In the genomic region with DNA sequence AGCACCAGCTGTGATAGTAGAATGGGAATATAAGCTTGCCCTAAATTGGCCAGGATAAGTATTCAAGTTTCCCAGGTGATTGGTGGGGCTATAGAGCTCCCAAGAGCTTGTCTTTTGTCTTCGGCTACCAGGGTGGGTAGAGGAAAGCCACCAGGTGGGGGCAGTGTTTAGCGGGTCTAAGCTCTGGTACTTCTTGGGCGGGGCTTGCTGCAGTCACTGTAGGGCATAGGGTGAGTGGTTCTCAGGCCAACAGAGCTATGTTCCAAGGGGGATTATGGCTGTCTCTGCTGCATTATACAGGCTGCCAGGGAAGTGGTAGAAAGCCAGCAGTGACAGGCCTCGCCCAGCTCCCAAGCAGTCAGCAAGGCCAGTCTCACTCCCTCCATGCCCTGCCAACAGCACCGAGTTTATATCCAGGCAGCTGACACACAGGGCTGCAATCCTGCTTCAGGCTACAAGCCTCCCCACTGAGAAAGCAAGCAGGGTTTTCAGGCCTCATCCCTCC, we compare ENCODE assay signal across 8 cellular contexts.
DNase-seq lines count a peak whose midpoint lies in the region; ATAC-seq, FAIRE-seq and TF ChIP-seq lines count a peak whose summit lies in the region.

No MANE protein-coding gene starts in this region.

- no peak overlapping the region for H2BK5ac ChIP-seq in H1 (ENCODE audit: low read depth, low read length)

- no peaks in the 10 kb centered on the region for H3K27me3 ChIP-seq in H1 (replicated peaks in 1 of 4; ENCODE audit: control insufficient read depth in 3 of 4, extremely low read depth in 1 of 4, insufficient read depth in 3 of 4, low read length in 3 of 4)

- peak; percentile 70 to 90 for ATAC-seq in stimulated activated naive B cell treated with anti-CD40 and anti-IgM and Interleukin-4, amounts not matched to agents 10 μg/mL and 1 μg/mL and 100 μg/mL, for 72 hours (replicated peaks)

- H3K27ac Mint-ChIP-seq in HFFc6: no peak overlapping the region
- H3K27ac Mint-ChIP-seq in stimulated activated naive B cell treated with anti-CD40 and anti-IgM and Interleukin-4, amounts not matched to agents 10 μg/mL and 1 μg/mL and 100 μg/mL, for 72 hours: no peak overlapping the region

- no peak overlapping the region for H3K14ac ChIP-seq in H1 (ENCODE audit: insufficient read length)

- CTCF ChIA-PET in H1 (lab: Charles Lee; ENCODE audit: partially characterized antibody): interaction anchor here (0.6 to 3.7 kb wide), 56 partner anchors 9 to 1214 kb away, joined by 3 to 44 read pairs (median 5); partner anchors contain the start of gene ZNF783

- no peak overlapping the region for H2BK12ac ChIP-seq in H1 (ENCODE audit: low read depth, low read length)

- H4K8ac ChIP-seq in H1 (ENCODE audit: extremely low read depth, insufficient read depth, low read length): no peak overlapping the region

- H3K18ac ChIP-seq in H1 (ENCODE audit: extremely low read depth, low read length): no peak overlapping the region

- FAIRE-seq in H1 (lab: Jason Lieb, UNC): peak; percentile 93

- no peak overlapping the region for H3K9ac ChIP-seq in H1 (replicated peaks in 1 of 4; ENCODE audit: extremely low read depth in 1 of 4, low read depth in 3 of 4, low read length in 3 of 4)

- no peak overlapping the region for H3K27ac ChIP-seq in H1 (ENCODE audit: low read depth, low read length)

- no peaks in the 10 kb centered on the region for H3K4me1 Mint-ChIP-seq in HFFc6 (ENCODE audit: low read depth)
- no peaks in the 10 kb centered on the region for H3K4me1 Mint-ChIP-seq in stimulated activated naive B cell treated with anti-CD40 and anti-IgM and Interleukin-4, amounts not matched to agents 10 μg/mL and 1 μg/mL and 100 μg/mL, for 72 hours

- TF ChIP-seq RAD21 in H1 (IDR thresholded peaks at IDR 0.05 in 1 of 2, conservative IDR thresholded peaks at IDR 0.05 in 1 of 2; ENCODE audit: low read depth in 2 of 2, low read length in 2 of 2): peak; percentile 75 to 85

- H3K36me3 ChIP-seq in H1 (ENCODE audit: control insufficient read depth in 2 of 4, insufficient read depth in 4 of 4, low read length in 3 of 4): no peaks in the 10 kb centered on the region

- H3K23me2 ChIP-seq in H1 (ENCODE audit: low read depth, low read length): no peaks in the 10 kb centered on the region

- H3K9me3 ChIP-seq in H1 (ENCODE audit: insufficient read depth in 2 of 2, low read depth in 1 of 2, low read length in 1 of 2): no peaks in the 10 kb centered on the region

- H3K23ac ChIP-seq in H1 (ENCODE audit: insufficient read length): no peak overlapping the region

- TF ChIP-seq CTCF in HFFc6 (IDR thresholded peaks at IDR 0.05) (peak; percentile 78), H1 (IDR thresholded peaks at IDR 0.05; ENCODE audit: control extremely low read depth in 1 of 3, insufficient read depth in 1 of 3, low read depth in 1 of 3, low read length in 3 of 3) (peak; percentile 74 to 88 (median 83))

- H2BK120ac ChIP-seq in H1 (replicated peaks; ENCODE audit: low read depth, low read length): no peak overlapping the region

- no peak overlapping the region for H3K4me2 ChIP-seq in H1 (ENCODE audit: insufficient read depth in 1 of 2, low read depth in 2 of 2, low read length in 2 of 2)

- no peak overlapping the region for H3K4me3 ChIP-seq in H1 (ENCODE audit: extremely low read depth in 1 of 4, insufficient read depth in 2 of 4, low read depth in 3 of 4, low read length in 4 of 4)

- H3K9me3 Mint-ChIP-seq in HFFc6: no peaks in the 10 kb centered on the region
- H3K9me3 Mint-ChIP-seq in stimulated activated naive B cell treated with anti-CD40 and anti-IgM and Interleukin-4, amounts not matched to agents 10 μg/mL and 1 μg/mL and 100 μg/mL, for 72 hours: peaks cover 0 to 13% of the 10 kb centered on the region in 2 donors

- TF ChIP-seq POLR2A in H1 (IDR thresholded peaks at IDR 0.05; ENCODE audit: control extremely low read depth in 1 of 2, low read depth in 2 of 2, low read length in 2 of 2): no peak

- no peak overlapping the region for H4K91ac ChIP-seq in H1 (replicated peaks; ENCODE audit: insufficient read length, low read length)

- H3K27me3 Mint-ChIP-seq in HFFc6 (ENCODE audit: insufficient read depth): peaks cover 13% of the 10 kb centered on the region
- H3K27me3 Mint-ChIP-seq in stimulated activated naive B cell treated with anti-CD40 and anti-IgM and Interleukin-4, amounts not matched to agents 10 μg/mL and 1 μg/mL and 100 μg/mL, for 72 hours: peaks cover 56 to 77% of the 10 kb centered on the region in 2 donors

- H3K4me3 Mint-ChIP-seq in HFFc6: no peak overlapping the region
- H3K4me3 Mint-ChIP-seq in stimulated activated naive B cell treated with anti-CD40 and anti-IgM and Interleukin-4, amounts not matched to agents 10 μg/mL and 1 μg/mL and 100 μg/mL, for 72 hours: no peak overlapping the region

- H2BK15ac ChIP-seq in H1 (ENCODE audit: low read length): no peak overlapping the region; the same call in 1 of the 2 replicates

- peak overlapping the region; percentile 26; the same call in 1 of the 2 replicates for H2AFZ ChIP-seq in H1 (ENCODE audit: low read length)

- H2AK5ac ChIP-seq in H1 (ENCODE audit: low read depth, low read length): no peak overlapping the region

- peaks cover 0 to 5% (median 3%) of the 10 kb centered on the region in 4 experiments; a peak in 4 of 7 replicates for H3K4me1 ChIP-seq in H1 (replicated peaks in 1 of 4; ENCODE audit: control insufficient read depth in 3 of 4, insufficient read depth in 4 of 4, low read length in 3 of 4)

- H4K5ac ChIP-seq in H1 (ENCODE audit: insufficient read length, low read depth, low read length): no peak overlapping the region

- peak; percentile 22 to 51 for DNase-seq in NCI-H2081 (lab: John Stamatoyannopoulos, UW)
- no peak for DNase-seq in NCI-H2081 treated with DMSO at 0.1 percent for 48 hours (lab: John Stamatoyannopoulos, UW)
- peak; percentile 44 for DNase-seq in HFFc6
- DNase-seq in NCI-H446 treated with DMSO at 0.1 percent for 48 hours (lab: John Stamatoyannopoulos, UW): peak; percentile 52
- DNase-seq in activated CD4-positive, alpha-beta T cell treated with anti-CD3 and anti-CD28 coated beads, Interleukin-2, amount 50 U/mL, for 48 hours: peak; percentile 79 to 84
- DNase-seq in H1 (ENCODE audit: low read depth in 1 of 2, low spot score in 2 of 2): peak; percentile 82 to 96
- DNase-seq in mucosa of gallbladder (ENCODE audit: low spot score): peak; percentile 49
- peak; percentile 24 for DNase-seq in stimulated activated naive B cell treated with anti-CD40 and anti-IgM and Interleukin-4, amounts not matched to agents 10 μg/mL and 1 μg/mL and 100 μg/mL, for 72 hours

- H3K36me3 Mint-ChIP-seq in HFFc6 (ENCODE audit: low read depth): no peaks in the 10 kb centered on the region
- peaks cover 0 to 2% of the 10 kb centered on the region in 2 donors for H3K36me3 Mint-ChIP-seq in stimulated activated naive B cell treated with anti-CD40 and anti-IgM and Interleukin-4, amounts not matched to agents 10 μg/mL and 1 μg/mL and 100 μg/mL, for 72 hours

- no peak overlapping the region for H3K4ac ChIP-seq in H1 (replicated peaks; ENCODE audit: insufficient read length, low read depth, low read length)

- WGBS in H1 (ENCODE audit: extremely low coverage in 1 of 2, insufficient coverage in 1 of 2, insufficient read length in 1 of 2, insufficient replicate concordance in 2 of 2, low coverage in 1 of 2, low lambda C conversion rate in 2 of 2, missing lambda C conversion rate in 1 of 2), 2 experiments: 29% methylated on average over 5 of the region's 5 CpGs; no CpG with 5 or more reads in 1 of the 2 experiments

- no peak overlapping the region for H2BK20ac ChIP-seq in H1 (ENCODE audit: low read length)

- no peaks in the 10 kb centered on the region for H3K79me1 ChIP-seq in H1 (ENCODE audit: low read depth, low read length)

- no peak overlapping the region for H3K56ac ChIP-seq in H1 (replicated peaks; ENCODE audit: insufficient read length, low read depth, low read length)

- no peaks in the 10 kb centered on the region for H4K20me1 ChIP-seq in H1 (replicated peaks in 1 of 2; ENCODE audit: control insufficient read depth in 1 of 2, insufficient read depth in 2 of 2, low read length in 2 of 2)

- TF ChIP-seq EP300 in H1 (IDR thresholded peaks at IDR 0.05; ENCODE audit: borderline replicate concordance in 1 of 2, low read depth in 2 of 2, low read length in 2 of 2): no peak

- H3K79me2 ChIP-seq in H1 (ENCODE audit: control insufficient read depth in 1 of 2, insufficient read depth in 2 of 2, low read length in 2 of 2): no peaks in the 10 kb centered on the region

- POLR2A ChIA-PET in H1 (lab: Charles Lee; ENCODE audit: partially characterized antibody): interaction anchor here (0.9 to 2.0 kb wide), 3 partner anchors 41 to 79 kb away, joined by 4 to 6 read pairs (median 5); a partner anchor contains a TSS

TF ChIP-seq in H1, 55 proteins besides CTCF, POLR2A, EP300 and RAD21:
- TF ChIP-seq SUZ12 (IDR thresholded peaks at IDR 0.05; ENCODE audit: low read length) (no peak), SP1 (IDR thresholded peaks at IDR 0.05; ENCODE audit: low read depth, low read length) (0 out of 2 replicates have a peak, but pooled peaks have one; percentile 28), YY1 (IDR thresholded peaks at IDR 0.05; ENCODE audit: low read depth, low read length) (0 out of 2 replicates have a peak, but pooled peaks have one; percentile 34), RBBP5 (IDR thresholded peaks at IDR 0.05; ENCODE audit: borderline replicate concordance, low read depth, low read length) (0 out of 2 replicates have a peak, but pooled peaks have one; percentile 43), KDM5A (IDR thresholded peaks at IDR 0.05; ENCODE audit: low read length) (no peak), JUND (IDR thresholded peaks at IDR 0.05; ENCODE audit: low read length) (no peak), TBP (IDR thresholded peaks at IDR 0.05; ENCODE audit: low read depth, low read length) (peak; percentile 64; the same call in 1 of the 2 replicates), CEBPB (IDR thresholded peaks at IDR 0.05; ENCODE audit: low read depth, low read length) (no peak), CREB1 (IDR thresholded peaks at IDR 0.05) (0 out of 2 replicates have a peak, but pooled peaks have one; percentile 24), CTBP2 (IDR thresholded peaks at IDR 0.05; ENCODE audit: borderline replicate concordance, insufficient read depth, insufficient read length, low read length) (peak; percentile 71)
